Comparison of ENCODE assay signal across 19 cellular contexts in the genomic region with DNA sequence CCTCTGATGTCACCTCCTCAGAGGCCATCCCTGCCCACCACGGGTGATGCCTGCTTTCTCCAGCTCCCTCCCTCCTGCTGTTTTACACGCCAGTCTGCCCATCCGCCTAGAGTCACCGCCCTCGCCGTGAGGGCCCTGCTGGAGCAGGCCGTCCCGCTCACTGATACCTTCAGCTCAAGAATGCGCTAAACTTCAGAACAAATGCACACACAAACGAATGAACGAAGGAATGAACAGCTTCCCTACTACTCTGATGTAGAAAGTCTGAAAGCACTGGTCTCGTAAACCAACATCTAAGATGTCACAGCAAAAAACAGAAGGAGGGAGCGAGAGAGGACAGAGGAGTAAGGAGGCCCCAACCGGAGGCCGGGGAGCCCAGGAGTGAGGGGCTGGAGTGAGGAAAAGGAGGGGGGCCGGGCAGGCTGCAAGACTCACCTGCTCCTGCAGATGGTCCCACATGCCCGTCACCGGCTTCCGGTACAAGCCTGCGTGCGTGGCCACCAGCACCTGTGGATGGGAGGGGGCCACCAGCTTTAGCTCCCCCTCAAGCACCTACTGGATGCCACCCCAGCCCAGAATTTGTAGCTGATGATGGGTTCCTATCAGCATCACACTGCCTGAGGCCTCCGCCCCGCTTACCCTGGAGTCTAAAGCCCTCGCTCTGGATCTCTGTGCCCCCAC. TPM values are rescaled to one million over a fixed set of nuclear protein-coding genes. Genes with fewer than 3 reads are reported as not detected.
DNase-seq lines count a peak whose midpoint lies in the region; ATAC-seq, FAIRE-seq and TF ChIP-seq lines count a peak whose summit lies in the region.
"Had no signal": no experiment of that assay in that cellular context is flagged by ENCODE, and none has a peak within 500 bp of the region (broad histone marks: within the 10 kb centered on the region; RNA-seq: fewer than 3 reads in every experiment).

No MANE protein-coding gene starts in this region.

- H2AFZ ChIP-seq in HepG2 (ENCODE audit: low read length), result no peak overlapping the region
- no peak overlapping the region for H2AFZ ChIP-seq in mesenchymal stem cell (ENCODE audit: low read depth, low read length)

- FAIRE-seq in HepG2 (lab: Jason Lieb, UNC), result no peak
- FAIRE-seq: colon, endometrium, pancreas had no signal

- no peak overlapping the region for H4K8ac ChIP-seq in mesenchymal stem cell (ENCODE audit: low read length)

- H2BK15ac ChIP-seq in mesenchymal stem cell (ENCODE audit: low read depth, poor library complexity, severe bottlenecking), result no peak overlapping the region

- ATAC-seq in right lobe of liver (no peak), HepG2 (no peak), GM18511 (IDR thresholded peaks at IDR 0.05; ENCODE audit: unreplicated experiment) (no peak), GM21737 (IDR thresholded peaks at IDR 0.05; ENCODE audit: unreplicated experiment) (no peak), psoas muscle (no peak)
- ATAC-seq: CD8-positive, alpha-beta T cell; left lung; pancreas had no signal

- DNase-seq in right lobe of liver, result peak; percentile 27 to 48 (median 45)
- DNase-seq in HepG2 (ENCODE audit: low spot score), result no peak
- no peak for DNase-seq in mesenchymal stem cell
- no peak for DNase-seq in stimulated activated CD4-positive, alpha-beta T cell treated with anti-CD3 and anti-CD28 coated beads, Interleukin-2, amount 100 ng/mL, for 48 hours
- no peak for DNase-seq in psoas muscle
- DNase-seq: activated CD4-positive, alpha-beta T cell treated with anti-CD3 and anti-CD28 coated beads, Interleukin-2, amount 50 U/mL, for 1 hour; CD8-positive, alpha-beta T cell; head of caudate nucleus; NCI-H1092; NCI-H2081; NCI-H446; RPMI8226 had no signal

- H3K18ac ChIP-seq in mesenchymal stem cell (ENCODE audit: low read depth in 1 of 2, low read length in 2 of 2), result no peak overlapping the region

- H3K27me3 ChIP-seq in right lobe of liver (no peaks in the 10 kb centered on the region), HepG2 (ENCODE audit: control insufficient read depth in 1 of 2, insufficient read depth in 2 of 2, low read length in 2 of 2) (no peaks in the 10 kb centered on the region; a peak in 1 of 5 replicates), mesenchymal stem cell (ENCODE audit: control insufficient read depth in 1 of 2, insufficient read depth in 1 of 2, low read length in 2 of 2) (no peaks in the 10 kb centered on the region), psoas muscle (ENCODE audit: insufficient read depth in 3 of 3, low read length in 2 of 3) (no peaks in the 10 kb centered on the region)
- H3K27me3 ChIP-seq: left lung, pancreas had no signal

- no peak overlapping the region for H3K27ac ChIP-seq in right lobe of liver
- H3K27ac ChIP-seq in HepG2 (ENCODE audit: extremely low read length, insufficient read depth, low read length), result no peak overlapping the region
- H3K27ac ChIP-seq in VCaP, result 0 out of 2 replicates have a peak overlapping the region, but pooled peaks have one; percentile 14
- no peak overlapping the region for H3K27ac ChIP-seq in mesenchymal stem cell (ENCODE audit: low read length, poor library complexity, severe bottlenecking)
- H3K27ac ChIP-seq in psoas muscle, result no peak overlapping the region
- H3K27ac ChIP-seq: left lung, pancreas had no signal

- TF ChIP-seq CTCF in right lobe of liver (IDR thresholded peaks at IDR 0.05) (no peak), HepG2 (CRISPR knock-in tag; IDR thresholded peaks at IDR 0.05) (no peak), VCaP (conservative IDR thresholded peaks at IDR 0.05) (no peak), psoas muscle (IDR thresholded peaks at IDR 0.05) (no peak)

- H3K4ac ChIP-seq in mesenchymal stem cell (ENCODE audit: low read depth in 1 of 2, low read length in 2 of 2), result no peak overlapping the region

- no TSS peak for BruUV-seq in HepG2 (replicated peaks; lab: Mats Ljungman, UMichigan)

- H3K79me2 ChIP-seq in HepG2 (ENCODE audit: insufficient read depth, low read length), result peaks cover 16% of the 10 kb centered on the region

- H3K4me2 ChIP-seq in HepG2 (ENCODE audit: low read depth, low read length) (no peak overlapping the region), mesenchymal stem cell (ENCODE audit: low read length, poor library complexity, severe bottlenecking) (no peak overlapping the region)

- H3K79me1 ChIP-seq in mesenchymal stem cell (replicated peaks; ENCODE audit: low read length, poor library complexity, severe bottlenecking), result peaks cover 21% of the 10 kb centered on the region

- H3K4me1 ChIP-seq in right lobe of liver (peaks cover 4 to 23% (median 11%) of the 10 kb centered on the region in 4 donors), HepG2 (ENCODE audit: insufficient read depth, low read length) (peaks cover 36% of the 10 kb centered on the region), mesenchymal stem cell (ENCODE audit: control insufficient read depth, insufficient read depth, low read depth, low read length) (peaks cover 48% of the 10 kb centered on the region), psoas muscle (peaks cover 21% of the 10 kb centered on the region)

- in situ Hi-C loops in HepG2 (cut with HindIII; ENCODE audit: extremely low pct_ligation_motif_present, low pct_unique_long_range_greater_than_20kb), result no loop called here

- POLR2A ChIA-PET in HepG2 (lab: Yijun Ruan, JAX), result interaction anchor here (1.0 to 2.4 kb wide), 2 partner anchors 12 to 13 kb away, joined by 3 to 24 read pairs; a partner anchor contains a TSS

- TF ChIP-seq POLR2A in right lobe of liver (IDR thresholded peaks at IDR 0.05) (no peak), HepG2 (IDR thresholded peaks at IDR 0.05; ENCODE audit: insufficient read depth in 1 of 2, low read depth in 2 of 2, low read length in 2 of 2) (no peak)

- H2BK12ac ChIP-seq in mesenchymal stem cell (ENCODE audit: low read length in 2 of 2), result peak overlapping the region in 1 of 2 experiments; percentile 67

- CTCF ChIA-PET in HepG2 (lab: Yijun Ruan, JAX; ENCODE audit: low intra/inter-chr PET ratio, low total read pairs), result no interaction called here

- H3K9me3 ChIP-seq in right lobe of liver (no peaks in the 10 kb centered on the region), HepG2 (ENCODE audit: low read length) (no peaks in the 10 kb centered on the region), mesenchymal stem cell (ENCODE audit: control insufficient read depth, low read length) (no peaks in the 10 kb centered on the region), psoas muscle (no peaks in the 10 kb centered on the region)
- H3K9me3 ChIP-seq: left lung, pancreas had no signal

- no peak overlapping the region for H3K14ac ChIP-seq in mesenchymal stem cell (ENCODE audit: low read length in 2 of 2)

- peaks cover 6% of the 10 kb centered on the region for H4K20me1 ChIP-seq in HepG2 (ENCODE audit: insufficient read depth, low read length)

- TF ChIP-seq RAD21 in HepG2 (CRISPR knock-in tag; IDR thresholded peaks at IDR 0.05), result no peak

- 93% methylated on average over 17 of the region's 24 CpGs for WGBS in right lobe of liver (ENCODE audit: insufficient coverage, low coverage, low lambda C conversion rate, missing lambda C conversion rate)
- 94% methylated on average over 21 of the region's 24 CpGs for WGBS in HepG2 (ENCODE audit: low lambda C conversion rate)
- WGBS in mesenchymal stem cell, result 97% methylated on average over 24 of the region's 24 CpGs
- WGBS in psoas muscle, 3 donors, result 90 to 93% (median 91%) methylated on average over 22 to 24 of the region's 24 CpGs

- TF ChIP-seq EP300 in HepG2 (IDR thresholded peaks at IDR 0.05; ENCODE audit: low read depth in 2 of 2, low read length in 2 of 2) (no peak), HepG2 (CRISPR knock-in tag; IDR thresholded peaks at IDR 0.05; ENCODE audit: borderline replicate concordance) (no peak)

- H3K36me3 ChIP-seq in right lobe of liver (peaks cover 3 to 23% (median 4%) of the 10 kb centered on the region in 4 donors), HepG2 (replicated peaks in 1 of 2; ENCODE audit: control insufficient read depth in 1 of 2, insufficient read depth in 2 of 2, low read length in 2 of 2) (peaks cover 19 to 45% of the 10 kb centered on the region in 2 experiments), mesenchymal stem cell (ENCODE audit: control insufficient read depth in 1 of 2, insufficient read depth in 2 of 2, low read depth in 1 of 2, low read length in 2 of 2) (peaks cover 50 to 71% of the 10 kb centered on the region in 2 experiments), psoas muscle (ENCODE audit: insufficient read depth in 1 of 2, low read depth in 1 of 2) (peaks cover 4 to 61% of the 10 kb centered on the region in 2 donors)

- intact Hi-C loops in right lobe of liver (cut with DNase I) (no loop called here), HepG2 (cut with micrococcal nuclease; ENCODE audit: unreplicated experiment) (no loop called here), psoas muscle (cut with DNase I) (no loop called here)

- no peak overlapping the region for H2BK120ac ChIP-seq in mesenchymal stem cell (ENCODE audit: low read depth, low read length)

- H4K91ac ChIP-seq in mesenchymal stem cell (ENCODE audit: low read length), result peak overlapping the region; percentile 34

- H2AK5ac ChIP-seq in mesenchymal stem cell (ENCODE audit: low read length, severe bottlenecking), result peak overlapping the region; percentile 2

- H3K9ac ChIP-seq in HepG2 (ENCODE audit: insufficient read depth, low read depth, low read length) (no peak overlapping the region), mesenchymal stem cell (ENCODE audit: low read length) (no peak overlapping the region)

- H3K4me3 ChIP-seq in right lobe of liver (no peak overlapping the region), HepG2 (replicated peaks in 1 of 3; ENCODE audit: insufficient read depth in 1 of 3, low read depth in 2 of 3, low read length in 3 of 3) (no peak overlapping the region), mesenchymal stem cell (ENCODE audit: insufficient read depth in 1 of 2, low read depth in 1 of 2, low read length in 2 of 2) (no peak overlapping the region), psoas muscle (no peak overlapping the region)
- H3K4me3 ChIP-seq: left lung, pancreas had no signal

- no peak overlapping the region for H2BK5ac ChIP-seq in mesenchymal stem cell (ENCODE audit: low read depth, low read length, poor library complexity, severe bottlenecking)

- no peak overlapping the region for H3K23ac ChIP-seq in mesenchymal stem cell (ENCODE audit: low read length in 2 of 2)

RNA-seq across cellular contexts. Expression of a gene that starts 4.0 kb away (rescaled TPM):
- total RNA-seq in right lobe of liver (10 to 100 TPM; 21.0 to 37.5 (median 27.9) TPM), HepG2 (2016; rRNA removed; fragmentation: Illumina TruSeq; extraction: Trizol) (12.5 and 27.1 TPM in 2 replicates), psoas muscle (10 to 100 TPM; 20.6 to 28.2 (median 23.9) TPM)
- total RNA-seq in HepG2 (2016; cell fraction: cytosol; rRNA removed; fragmentation: Illumina TruSeq; extraction: Trizol; ENCODE audit: low read depth), result 15.1 and 16.6 TPM in 2 replicates
- total RNA-seq in HepG2 (2016; cell fraction: insoluble cytoplasmic fraction; rRNA removed; fragmentation: Illumina TruSeq; extraction: Trizol), result 14.0 and 23.3 TPM in 2 replicates
- 10.4 and 12.6 TPM in 2 replicates for total RNA-seq in HepG2 (2016; cell fraction: membrane; rRNA removed; fragmentation: Illumina TruSeq; extraction: Trizol)
- total RNA-seq in HepG2 (2016; cell fraction: nucleus; rRNA removed; fragmentation: Illumina TruSeq; extraction: Trizol), result 22.5 and 24.4 TPM in 2 replicates
- polyA plus RNA-seq in HepG2 (2011; rRNA removed) (12.7 and 17.0 TPM in 2 replicates), psoas muscle (10 to 100 TPM; 16.7 to 31.9 (median 18.2) TPM)
- polyA plus RNA-seq in HepG2 (2011; cell fraction: cytosol; rRNA removed), result 6.9 and 10.2 TPM in 2 replicates
- polyA plus RNA-seq in HepG2 (2011; cell fraction: nucleus; rRNA removed), result 96.1 and 104 TPM in 2 replicates
- 14.4 and 18.2 TPM in 2 replicates for polyA plus RNA-seq in HepG2 (2012)
- 6.4 and 8.2 TPM in 2 replicates for polyA plus RNA-seq in HepG2 (2016; cell fraction: cytosol; fragmentation: Illumina TruSeq; extraction: Trizol; ENCODE audit: low read depth)
- polyA plus RNA-seq in HepG2 (2016; cell fraction: insoluble cytoplasmic fraction; fragmentation: Illumina TruSeq; extraction: Trizol; ENCODE audit: low read depth), result 11.5 and 13.4 TPM in 2 replicates
- 11.3 and 40.2 TPM in 2 replicates for polyA plus RNA-seq in HepG2 (2016; cell fraction: membrane; fragmentation: Illumina TruSeq; extraction: Trizol; ENCODE audit: low read depth)
- polyA plus RNA-seq in HepG2 (2016; cell fraction: nucleus; fragmentation: Illumina TruSeq; extraction: Trizol; ENCODE audit: insufficient read depth, low read depth), result 87.3 and 98.8 TPM in 2 replicates
- polyA minus RNA-seq in HepG2 (2011; rRNA and poly(A)+ RNA removed; ENCODE audit: low replicate concordance), result 16.1 and 37.1 TPM in 2 replicates
- polyA minus RNA-seq in HepG2 (2011; cell fraction: cytosol; rRNA and poly(A)+ RNA removed), result 9.8 and 10.1 TPM in 2 replicates
- polyA minus RNA-seq in HepG2 (2011; cell fraction: nucleus; rRNA and poly(A)+ RNA removed), result 30.5 and 40.2 TPM in 2 replicates
- polyA plus RNA-seq in mesenchymal stem cell (2013, experiment 1 of 2), result 46.8 TPM
- 44.2 TPM for polyA plus RNA-seq in mesenchymal stem cell (2013, experiment 2 of 2)

RNA-seq across cellular contexts. Expression of a gene that starts 12.4 kb away (rescaled TPM):
- total RNA-seq in right lobe of liver (10 to 100 TPM; 44.4 to 93.0 (median 69.6) TPM), HepG2 (2016; rRNA removed; fragmentation: Illumina TruSeq; extraction: Trizol) (59.4 and 68.5 TPM in 2 replicates), psoas muscle (100 to 1,000 TPM in 3 of 4 donors, 10 to 100 TPM in 1; 93.2 to 189 (median 151) TPM)
- 30.7 and 36.0 TPM in 2 replicates for total RNA-seq in HepG2 (2016; cell fraction: cytosol; rRNA removed; fragmentation: Illumina TruSeq; extraction: Trizol; ENCODE audit: low read depth)
- total RNA-seq in HepG2 (2016; cell fraction: insoluble cytoplasmic fraction; rRNA removed; fragmentation: Illumina TruSeq; extraction: Trizol), result 67.3 and 74.4 TPM in 2 replicates
- 45.7 and 54.4 TPM in 2 replicates for total RNA-seq in HepG2 (2016; cell fraction: membrane; rRNA removed; fragmentation: Illumina TruSeq; extraction: Trizol)
- total RNA-seq in HepG2 (2016; cell fraction: nucleus; rRNA removed; fragmentation: Illumina TruSeq; extraction: Trizol), result 68.2 and 84.3 TPM in 2 replicates
- polyA plus RNA-seq in HepG2 (2011; rRNA removed) (63.5 and 77.7 TPM in 2 replicates), psoas muscle (100 to 1,000 TPM in 2 of 3 donors, 10 to 100 TPM in 1; 72.1 to 122 (median 106) TPM)
- 27.3 and 44.2 TPM in 2 replicates for polyA plus RNA-seq in HepG2 (2011; cell fraction: cytosol; rRNA removed)
- polyA plus RNA-seq in HepG2 (2011; cell fraction: nucleus; rRNA removed), result 387 and 441 TPM in 2 replicates
- 72.7 and 99.0 TPM in 2 replicates for polyA plus RNA-seq in HepG2 (2012)
- 24.0 and 27.8 TPM in 2 replicates for polyA plus RNA-seq in HepG2 (2016; cell fraction: cytosol; fragmentation: Illumina TruSeq; extraction: Trizol; ENCODE audit: low read depth)
- polyA plus RNA-seq in HepG2 (2016; cell fraction: insoluble cytoplasmic fraction; fragmentation: Illumina TruSeq; extraction: Trizol; ENCODE audit: low read depth), result 78.0 and 94.4 TPM in 2 replicates
- 34.7 and 37.3 TPM in 2 replicates for polyA plus RNA-seq in HepG2 (2016; cell fraction: membrane; fragmentation: Illumina TruSeq; extraction: Trizol; ENCODE audit: low read depth)
- 178 and 181 TPM in 2 replicates for polyA plus RNA-seq in HepG2 (2016; cell fraction: nucleus; fragmentation: Illumina TruSeq; extraction: Trizol; ENCODE audit: insufficient read depth, low read depth)
- 73.5 and 109 TPM in 2 replicates for polyA minus RNA-seq in HepG2 (2011; rRNA and poly(A)+ RNA removed; ENCODE audit: low replicate concordance)
- 42.8 and 45.1 TPM in 2 replicates for polyA minus RNA-seq in HepG2 (2011; cell fraction: cytosol; rRNA and poly(A)+ RNA removed)
- 69.0 and 75.8 TPM in 2 replicates for polyA minus RNA-seq in HepG2 (2011; cell fraction: nucleus; rRNA and poly(A)+ RNA removed)
- 141 TPM for polyA plus RNA-seq in mesenchymal stem cell (2013, experiment 1 of 2)
- 146 TPM for polyA plus RNA-seq in mesenchymal stem cell (2013, experiment 2 of 2)

RNA-seq across cellular contexts. Expression of a gene that starts 13.8 kb away (rescaled TPM):
- 10 to 100 TPM; 18.2 to 27.0 (median 22.4) TPM for total RNA-seq in right lobe of liver
- total RNA-seq in HepG2 (2016; rRNA removed; fragmentation: Illumina TruSeq; extraction: Trizol), result 10.9 and 13.5 TPM in 2 replicates
- 6.3 and 7.3 TPM in 2 replicates for total RNA-seq in HepG2 (2016; cell fraction: cytosol; rRNA removed; fragmentation: Illumina TruSeq; extraction: Trizol; ENCODE audit: low read depth)
- 10.3 and 14.9 TPM in 2 replicates for total RNA-seq in HepG2 (2016; cell fraction: insoluble cytoplasmic fraction; rRNA removed; fragmentation: Illumina TruSeq; extraction: Trizol)
- total RNA-seq in HepG2 (2016; cell fraction: membrane; rRNA removed; fragmentation: Illumina TruSeq; extraction: Trizol), result 14.8 and 16.5 TPM in 2 replicates
- total RNA-seq in HepG2 (2016; cell fraction: nucleus; rRNA removed; fragmentation: Illumina TruSeq; extraction: Trizol), result 12.4 and 13.6 TPM in 2 replicates
- polyA plus RNA-seq in HepG2 (2011; rRNA removed), result 27.8 and 30.0 TPM in 2 replicates
- 29.0 and 32.7 TPM in 2 replicates for polyA plus RNA-seq in HepG2 (2011; cell fraction: cytosol; rRNA removed)
- 56.2 and 76.4 TPM in 2 replicates for polyA plus RNA-seq in HepG2 (2011; cell fraction: nucleus; rRNA removed)
- polyA plus RNA-seq in HepG2 (2012), result 19.5 and 19.7 TPM in 2 replicates
- polyA plus RNA-seq in HepG2 (2016; cell fraction: cytosol; fragmentation: Illumina TruSeq; extraction: Trizol; ENCODE audit: low read depth), result 22.7 and 24.3 TPM in 2 replicates
- 43.5 and 52.7 TPM in 2 replicates for polyA plus RNA-seq in HepG2 (2016; cell fraction: insoluble cytoplasmic fraction; fragmentation: Illumina TruSeq; extraction: Trizol; ENCODE audit: low read depth)
- 46.7 and 51.1 TPM in 2 replicates for polyA plus RNA-seq in HepG2 (2016; cell fraction: membrane; fragmentation: Illumina TruSeq; extraction: Trizol; ENCODE audit: low read depth)
- 55.9 and 59.4 TPM in 2 replicates for polyA plus RNA-seq in HepG2 (2016; cell fraction: nucleus; fragmentation: Illumina TruSeq; extraction: Trizol; ENCODE audit: insufficient read depth, low read depth)
- polyA minus RNA-seq in HepG2 (2011; rRNA and poly(A)+ RNA removed; ENCODE audit: low replicate concordance), result 25.3 and 37.7 TPM in 2 replicates
- 13.0 and 14.0 TPM in 2 replicates for polyA minus RNA-seq in HepG2 (2011; cell fraction: cytosol; rRNA and poly(A)+ RNA removed)
- 21.9 and 22.5 TPM in 2 replicates for polyA minus RNA-seq in HepG2 (2011; cell fraction: nucleus; rRNA and poly(A)+ RNA removed)
- 107 TPM for polyA plus RNA-seq in mesenchymal stem cell (2013, experiment 1 of 2)
- 104 TPM for polyA plus RNA-seq in mesenchymal stem cell (2013, experiment 2 of 2)
- total RNA-seq in psoas muscle, result 10 to 100 TPM; 56.0 to 82.8 (median 57.2) TPM
- 100 to 1,000 TPM in 1 of 3 donors, 10 to 100 TPM in 2; 48.0 to 103 (median 76.0) TPM for polyA plus RNA-seq in psoas muscle

RNA-seq across cellular contexts. Expression of a gene that starts 14.1 kb away (rescaled TPM):
- total RNA-seq in right lobe of liver (10 to 100 TPM; 12.6 to 38.1 (median 27.8) TPM), HepG2 (2016; rRNA removed; fragmentation: Illumina TruSeq; extraction: Trizol) (3.6 and 9.7 TPM in 2 replicates), psoas muscle (100 to 1,000 TPM in 2 of 4 donors, 10 to 100 TPM in 2; 81.8 to 107 (median 94.8) TPM)
- 3.6 and 4.6 TPM in 2 replicates for total RNA-seq in HepG2 (2016; cell fraction: cytosol; rRNA removed; fragmentation: Illumina TruSeq; extraction: Trizol; ENCODE audit: low read depth)
- total RNA-seq in HepG2 (2016; cell fraction: insoluble cytoplasmic fraction; rRNA removed; fragmentation: Illumina TruSeq; extraction: Trizol), result 4.5 and 10.0 TPM in 2 replicates
- 7.6 and 8.5 TPM in 2 replicates for total RNA-seq in HepG2 (2016; cell fraction: membrane; rRNA removed; fragmentation: Illumina TruSeq; extraction: Trizol)
- total RNA-seq in HepG2 (2016; cell fraction: nucleus; rRNA removed; fragmentation: Illumina TruSeq; extraction: Trizol), result 8.6 and 13.7 TPM in 2 replicates
- polyA plus RNA-seq in HepG2 (2011; rRNA removed) (16.9 and 21.6 TPM in 2 replicates), psoas muscle (10 to 100 TPM; 36.3 to 62.0 (median 52.6) TPM)
- 7.9 and 12.0 TPM in 2 replicates for polyA plus RNA-seq in HepG2 (2011; cell fraction: cytosol; rRNA removed)
- 83.8 and 108 TPM in 2 replicates for polyA plus RNA-seq in HepG2 (2011; cell fraction: nucleus; rRNA removed)
- 19.0 and 23.3 TPM in 2 replicates for polyA plus RNA-seq in HepG2 (2012)
- polyA plus RNA-seq in HepG2 (2016; cell fraction: cytosol; fragmentation: Illumina TruSeq; extraction: Trizol; ENCODE audit: low read depth), result 4.7 and 5.1 TPM in 2 replicates
- polyA plus RNA-seq in HepG2 (2016; cell fraction: insoluble cytoplasmic fraction; fragmentation: Illumina TruSeq; extraction: Trizol; ENCODE audit: low read depth), result 10.7 and 15.1 TPM in 2 replicates
- polyA plus RNA-seq in HepG2 (2016; cell fraction: membrane; fragmentation: Illumina TruSeq; extraction: Trizol; ENCODE audit: low read depth), result 9.3 and 10.8 TPM in 2 replicates
- polyA plus RNA-seq in HepG2 (2016; cell fraction: nucleus; fragmentation: Illumina TruSeq; extraction: Trizol; ENCODE audit: insufficient read depth, low read depth), result 45.7 and 46.6 TPM in 2 replicates
- 14.8 and 17.4 TPM in 2 replicates for polyA minus RNA-seq in HepG2 (2011; rRNA and poly(A)+ RNA removed; ENCODE audit: low replicate concordance)
- polyA minus RNA-seq in HepG2 (2011; cell fraction: cytosol; rRNA and poly(A)+ RNA removed), result 9.8 and 11.2 TPM in 2 replicates
- 16.0 and 24.2 TPM in 2 replicates for polyA minus RNA-seq in HepG2 (2011; cell fraction: nucleus; rRNA and poly(A)+ RNA removed)
- 51.0 TPM for polyA plus RNA-seq in mesenchymal stem cell (2013, experiment 1 of 2)
- 50.4 TPM for polyA plus RNA-seq in mesenchymal stem cell (2013, experiment 2 of 2)

RNA-seq across cellular contexts. Expression of a gene that starts 33.3 kb away (rescaled TPM):
- total RNA-seq in right lobe of liver (1 to 10 TPM in 2 of 6 experiments, under 1 TPM in 1, not detected in 3; 0.56 to 4.2 (median 1.0) TPM), HepG2 (2016; rRNA removed; fragmentation: Illumina TruSeq; extraction: Trizol) (not detected in 2 replicates), psoas muscle (1 to 10 TPM in 1 of 4 donors, under 1 TPM in 3; 0.21 to 3.3 (median 0.46) TPM)
- total RNA-seq in HepG2 (2016; cell fraction: cytosol; rRNA removed; fragmentation: Illumina TruSeq; extraction: Trizol; ENCODE audit: low read depth), result not detected in 2 replicates
- total RNA-seq in HepG2 (2016; cell fraction: insoluble cytoplasmic fraction; rRNA removed; fragmentation: Illumina TruSeq; extraction: Trizol), result 0.18 and 0.30 TPM in 2 replicates
- total RNA-seq in HepG2 (2016; cell fraction: membrane; rRNA removed; fragmentation: Illumina TruSeq; extraction: Trizol), result not detected in 2 replicates
- total RNA-seq in HepG2 (2016; cell fraction: nucleus; rRNA removed; fragmentation: Illumina TruSeq; extraction: Trizol), result not detected in 2 replicates
- polyA plus RNA-seq in HepG2 (2011; rRNA removed) (not detected in 2 replicates), psoas muscle (under 1 TPM; 0.05 to 0.46 (median 0.27) TPM)
- 0.08 TPM in 1 of 2 replicates, not detected in the other for polyA plus RNA-seq in HepG2 (2011; cell fraction: cytosol; rRNA removed)
- polyA plus RNA-seq in HepG2 (2011; cell fraction: nucleus; rRNA removed), result 0.16 and 0.28 TPM in 2 replicates
- 0.50 TPM in 1 of 2 replicates, not detected in the other for polyA plus RNA-seq in HepG2 (2012)
- 0.29 TPM in 1 of 2 replicates, not detected in the other for polyA plus RNA-seq in HepG2 (2016; cell fraction: cytosol; fragmentation: Illumina TruSeq; extraction: Trizol; ENCODE audit: low read depth)
- polyA plus RNA-seq in HepG2 (2016; cell fraction: insoluble cytoplasmic fraction; fragmentation: Illumina TruSeq; extraction: Trizol; ENCODE audit: low read depth), result not detected in 2 replicates
- not detected in 2 replicates for polyA plus RNA-seq in HepG2 (2016; cell fraction: membrane; fragmentation: Illumina TruSeq; extraction: Trizol; ENCODE audit: low read depth)
- not detected in 2 replicates for polyA plus RNA-seq in HepG2 (2016; cell fraction: nucleus; fragmentation: Illumina TruSeq; extraction: Trizol; ENCODE audit: insufficient read depth, low read depth)
- polyA minus RNA-seq in HepG2 (2011; rRNA and poly(A)+ RNA removed; ENCODE audit: low replicate concordance), result 0.09 TPM in 1 of 2 replicates, not detected in the other
- polyA minus RNA-seq in HepG2 (2011; cell fraction: cytosol; rRNA and poly(A)+ RNA removed), result not detected in 2 replicates
- polyA minus RNA-seq in HepG2 (2011; cell fraction: nucleus; rRNA and poly(A)+ RNA removed), result not detected in 2 replicates
- 0.36 TPM for polyA plus RNA-seq in mesenchymal stem cell (2013, experiment 1 of 2)
- 0.30 TPM for polyA plus RNA-seq in mesenchymal stem cell (2013, experiment 2 of 2)

Comparison
In these comparisons a context has a peak if more than half of its experiments do, and no peak if none do; other contexts are left out.
1. DNase-seq: peak in right lobe of liver (3 of 3); none in HepG2 (single experiment), mesenchymal stem cell (single experiment), stimulated activated CD4-positive, alpha-beta T cell treated with anti-CD3 and anti-CD28 coated beads, Interleukin-2, amount 100 ng/mL, for 48 hours (0 of 2) and psoas muscle (0 of 2).